Comparison of ENCODE assay signal across 24 cellular contexts in genomic region chr9:134494273-134494815, GRCh38.
"Had no signal": no experiment of that assay in that cellular context is flagged by ENCODE, and none has a peak within 500 bp of the region (broad histone marks: within the 10 kb centered on the region; RNA-seq: fewer than 3 reads in every experiment).

No MANE protein-coding gene starts in this region.

- ATAC-seq: activated CD4-positive, CD25-positive, alpha-beta regulatory T cell treated with anti-CD3 and anti-CD28 coated beads, Interleukin-2, amount 50 U/mL, for 24 hours; activated naive CD4-positive, alpha-beta T cell treated with anti-CD3 and anti-CD28 coated beads, Interleukin-2, amount 50 U/mL, for 72 hours; esophagus mucosa; lower lobe of right lung; mucosa of descending colon; right cardiac atrium had no signal

- H3K9me3 ChIP-seq: adrenal gland, ascending aorta, lower lobe of right lung, mucosa of descending colon, tibial nerve had no signal

- H3K27me3 ChIP-seq: ascending aorta, tibial nerve had no signal

- DNase-seq: activated CD4-positive, alpha-beta T cell treated with anti-CD3 and anti-CD28 coated beads for 48 hours; activated CD4-positive, alpha-beta T cell treated with anti-CD3 and anti-CD28 coated beads, Interleukin-2, amount 50 U/mL, for 48 hours; activated naive CD4-positive, alpha-beta T cell; activated T-cell treated with anti-CD3 and anti-CD28 coated beads, Interleukin-2, amount 50 U/mL, for 48 hours; adrenal gland; central memory CD4-positive, alpha-beta T cell; endodermal cell; foreskin fibroblast; hippocampal formation; lower lobe of right lung; mesendoderm; mucosa of descending colon; nucleus accumbens; stimulated activated CD4-positive, alpha-beta T cell treated with anti-CD3 and anti-CD28 coated beads, Interleukin-2, amount 100 ng/mL, for 48 hours; stimulated activated naive CD4-positive, alpha-beta T cell treated with Interleukin-2 at 50 U/mL for 16 hours; T-helper 9 cell had no signal

- H3K4me3 ChIP-seq: adrenal gland, ascending aorta, lower lobe of right lung, mucosa of descending colon, tibial nerve had no signal

- H3K27ac ChIP-seq: adrenal gland, ascending aorta, lower lobe of right lung, parathyroid adenoma, tibial nerve, VCaP had no signal

- H3K4me1 ChIP-seq: adrenal gland, ascending aorta, parathyroid adenoma had no signal

- H3K36me3 ChIP-seq: adrenal gland, ascending aorta, lower lobe of right lung, tibial nerve had no signal
